12 cellular contexts compared by ENCODE assay signal in genomic region chr2:9099341-9099751, GRCh38.
DNase-seq lines count a peak whose midpoint lies in the region; ATAC-seq and TF ChIP-seq lines count a peak whose summit lies in the region.
"Had no signal": no experiment of that assay in that cellular context is flagged by ENCODE, and none has a peak within 500 bp of the region (broad histone marks: within the 10 kb centered on the region; RNA-seq: fewer than 3 reads in every experiment).

No MANE protein-coding gene starts in this region.

- no peaks in the 10 kb centered on the region for H3K36me3 ChIP-seq in A673 (ENCODE audit: insufficient read depth, low read length, poor library complexity, severe bottlenecking)
- H3K36me3 ChIP-seq in mammary epithelial cell (ENCODE audit: insufficient read depth, low read length) = no peaks in the 10 kb centered on the region
- H3K36me3 ChIP-seq: thoracic aorta had no signal

- CTCF ChIA-PET in A673 (lab: Charles Lee) = no interaction called here
- CTCF ChIA-PET in mammary epithelial cell (lab: Charles Lee; ENCODE audit: low non-redundant PET) = no interaction called here

- POLR2A ChIA-PET in A673 (lab: Charles Lee; ENCODE audit: low non-redundant PET) = no interaction called here

- H3K27ac ChIP-seq in A673 (ENCODE audit: low read depth, low read length, poor library complexity, severe bottlenecking) (no peak overlapping the region), mammary epithelial cell (ENCODE audit: insufficient read depth, low read depth, low read length) (no peak overlapping the region)
- H3K27ac ChIP-seq: thoracic aorta had no signal

- H3K4me1 ChIP-seq in A673 (ENCODE audit: insufficient read depth, low read length, poor library complexity, severe bottlenecking) (no peaks in the 10 kb centered on the region), mammary epithelial cell (ENCODE audit: insufficient read depth, low read length) (peaks cover 11% of the 10 kb centered on the region)

- peak; percentile 58 for ATAC-seq in GM19043 (IDR thresholded peaks at IDR 0.05; ENCODE audit: low read depth, unreplicated experiment)
- peak; percentile 47 for ATAC-seq in HG03280 (IDR thresholded peaks at IDR 0.05; ENCODE audit: unreplicated experiment)

- H3K79me2 ChIP-seq in mammary epithelial cell (ENCODE audit: insufficient read depth, low read length) = no peaks in the 10 kb centered on the region

- BruUV-seq in A673 (replicated peaks; lab: Mats Ljungman, UMichigan) (no TSS peak), mammary epithelial cell (replicated peaks; lab: Mats Ljungman, UMichigan) (no TSS peak)

- no peak overlapping the region for H2AFZ ChIP-seq in mammary epithelial cell (ENCODE audit: low read depth, low read length)

- no peaks in the 10 kb centered on the region for H4K20me1 ChIP-seq in mammary epithelial cell (ENCODE audit: insufficient read depth, low read length)

- H3K27me3 ChIP-seq in A673 (replicated peaks; ENCODE audit: insufficient read depth, low read depth, low read length, poor library complexity) = no peaks in the 10 kb centered on the region
- H3K27me3 ChIP-seq in mammary epithelial cell (ENCODE audit: insufficient read depth, low read length) = no peaks in the 10 kb centered on the region

- H3K4me3 ChIP-seq in A673 (ENCODE audit: low read depth, low read length, poor library complexity, severe bottlenecking) = no peak overlapping the region
- no peak overlapping the region for H3K4me3 ChIP-seq in mammary epithelial cell (replicated peaks in 1 of 3; ENCODE audit: insufficient read depth in 1 of 3, low read depth in 2 of 3, low read length in 3 of 3)
- H3K4me3 ChIP-seq: thoracic aorta had no signal

- TF ChIP-seq CTCF in A673 (conservative IDR thresholded peaks at IDR 0.05; ENCODE audit: low read depth, low read length) (no peak), mammary epithelial cell (conservative IDR thresholded peaks at IDR 0.05 in 1 of 2, IDR thresholded peaks at IDR 0.05 in 1 of 2; ENCODE audit: extremely low read depth in 1 of 2, insufficient read depth in 1 of 2, low read depth in 1 of 2, low read length in 2 of 2) (no peak)

- intact Hi-C loops in A673 (cut with micrococcal nuclease; ENCODE audit: unreplicated experiment) (no loop called here), mammary epithelial cell (cut with micrococcal nuclease) (no loop called here)

- dilution Hi-C loops in mammary epithelial cell (cut with HindIII; ENCODE audit: low sequenced_read_pairs) = no loop called here

- in situ Hi-C loops in mammary epithelial cell (cut with MboI; ENCODE audit: low sequenced_read_pairs in 2 of 2) = no loop called here

- H3K9me3 ChIP-seq in A673 (ENCODE audit: low read depth, low read length, poor library complexity, severe bottlenecking) (no peaks in the 10 kb centered on the region), mammary epithelial cell (replicated peaks; ENCODE audit: insufficient read depth, low read length) (no peaks in the 10 kb centered on the region)
- H3K9me3 ChIP-seq: thoracic aorta had no signal

- no peak overlapping the region for H3K9ac ChIP-seq in mammary epithelial cell (ENCODE audit: insufficient read depth, low read length)

- no peak overlapping the region for H3K4me2 ChIP-seq in mammary epithelial cell (ENCODE audit: insufficient read depth, low read depth, low read length)

- DNase-seq in A673 (ENCODE audit: low spot score) (peak; percentile 20), dedifferentiated amniotic fluid mesenchymal stem cell (ENCODE audit: extremely low spot score) (peak; percentile 28), mammary epithelial cell (no peak), dermis blood vessel endothelial cell (no peak), globus pallidus (ENCODE audit: low spot score) (no peak), NCI-H2227 treated with DMSO at 0.1 percent for 48 hours (lab: John Stamatoyannopoulos, UW) (no peak)
- DNase-seq: amniotic stem cell, mesendoderm, NCI-H1417 had no signal

- WGBS in mammary epithelial cell (ENCODE audit: low coverage, missing lambda C conversion rate) = 86% methylated on average over 9 of the region's 9 CpGs

Comparison
In these comparisons a context has a peak if more than half of its experiments do, and no peak if none do; other contexts are left out.
1. DNase-seq: peak in A673 (single experiment) and dedifferentiated amniotic fluid mesenchymal stem cell (single experiment); none in mammary epithelial cell (single experiment), dermis blood vessel endothelial cell (single experiment), globus pallidus (single experiment) and NCI-H2227 treated with DMSO at 0.1 percent for 48 hours (single experiment).